Comparison of ENCODE assay signal across 17 cellular contexts in genomic region chr2:3703741-3704355, GRCh38. TPM values are rescaled to one million over a fixed set of nuclear protein-coding genes. Genes with fewer than 3 reads are reported as not detected.
DNase-seq lines count a peak whose midpoint lies in the region; ATAC-seq and TF ChIP-seq lines count a peak whose summit lies in the region.
"Had no signal": no experiment of that assay in that cellular context is flagged by ENCODE, and none has a peak within 500 bp of the region (broad histone marks: within the 10 kb centered on the region; RNA-seq: fewer than 3 reads in every experiment).

No MANE protein-coding gene starts in this region.

- ATAC-seq in SK-N-SH treated with all-trans-retinoic acid at 6 μM for 48 hours = no peak; the same call in 2 of the 3 replicates
- ATAC-seq in foreskin keratinocyte = peak; percentile 52
- ATAC-seq: activated naive CD4-positive, alpha-beta T cell treated with anti-CD3 and anti-CD28 coated beads, Interleukin-2, amount 50 U/mL, for 72 hours; Panc1 had no signal

- no peak overlapping the region for H2AFZ ChIP-seq in SK-N-SH (ENCODE audit: low read depth)

- H3K9me3 Mint-ChIP-seq in activated CD4-positive, alpha-beta T cell treated with anti-CD3 and anti-CD28 coated beads, Interleukin-2, amount 10 ng/mL, durations not matched to agents 24 days and 14 days = no peaks in the 10 kb centered on the region
- H3K9me3 Mint-ChIP-seq: stimulated activated naive CD8-positive, alpha-beta T cell treated with anti-CD3 and anti-CD28 coated beads, Interleukin-15, Interleukin-2, amounts not matched to agents 100 ng/mL and 50 ng/mL, for 24 hours had no signal

- H4K20me1 ChIP-seq in SK-N-SH (ENCODE audit: insufficient read depth) = no peaks in the 10 kb centered on the region

- H3K9me3 ChIP-seq in SK-N-SH (no peaks in the 10 kb centered on the region), suprapubic skin (no peaks in the 10 kb centered on the region)
- H3K9me3 ChIP-seq: heart left ventricle had no signal

- no peak overlapping the region for H3K4me2 ChIP-seq in SK-N-SH

- no peak overlapping the region for H3K4me3 Mint-ChIP-seq in activated CD4-positive, alpha-beta T cell treated with anti-CD3 and anti-CD28 coated beads, Interleukin-2, amount 10 ng/mL, durations not matched to agents 24 days and 14 days
- H3K4me3 Mint-ChIP-seq: CD4-positive, CD25-positive, alpha-beta regulatory T cell; stimulated activated naive CD8-positive, alpha-beta T cell treated with anti-CD3 and anti-CD28 coated beads, Interleukin-15, Interleukin-2, amounts not matched to agents 100 ng/mL and 50 ng/mL, for 24 hours had no signal

- no peak overlapping the region for H3K27ac ChIP-seq in SK-N-SH (ENCODE audit: low read depth in 2 of 2, low read length in 1 of 2)
- no peak overlapping the region for H3K27ac ChIP-seq in foreskin keratinocyte
- H3K27ac ChIP-seq in suprapubic skin = no peak overlapping the region
- H3K27ac ChIP-seq: heart left ventricle had no signal

- POLR2A ChIA-PET in SK-N-SH (lab: Yijun Ruan, JAX) = no interaction called here

- no peaks in the 10 kb centered on the region for H3K27me3 ChIP-seq in SK-N-SH (ENCODE audit: insufficient read depth)
- peaks cover 83% of the 10 kb centered on the region for H3K27me3 ChIP-seq in foreskin keratinocyte
- peaks cover 41% of the 10 kb centered on the region for H3K27me3 ChIP-seq in suprapubic skin

- H3K9me2 ChIP-seq in SK-N-SH = no peaks in the 10 kb centered on the region

- peak; percentile 86 for DNase-seq in SK-N-SH
- DNase-seq in NCI-H2227 (lab: John Stamatoyannopoulos, UW; ENCODE audit: unreplicated experiment) = peak; percentile 62
- no peak for DNase-seq in foreskin keratinocyte
- DNase-seq in suprapubic skin (ENCODE audit: low spot score in 2 of 2) = no peak
- no peak for DNase-seq in activated CD4-positive, alpha-beta T cell treated with anti-CD3 and anti-CD28 coated beads, Interleukin-2, amount 10 ng/mL, durations not matched to agents 24 days and 14 days
- DNase-seq in mesenteric fat pad (ENCODE audit: low spot score) = no peak
- no peak for DNase-seq in GM13976 (ENCODE audit: low spot score)
- DNase-seq: activated CD4-positive, alpha-beta T cell treated with anti-CD3 and anti-CD28 coated beads for 4 hours; CD4-positive, CD25-positive, alpha-beta regulatory T cell; heart left ventricle; NCI-H2029 treated with DMSO at 0.1 percent for 48 hours had no signal

- TF ChIP-seq RAD21 in SK-N-SH (IDR thresholded peaks at IDR 0.05; ENCODE audit: low read length) = no peak

- TF ChIP-seq EP300 in SK-N-SH (IDR thresholded peaks at IDR 0.05; ENCODE audit: borderline replicate concordance in 1 of 2, low read depth in 1 of 2, low read length in 1 of 2) (no peak), suprapubic skin (IDR thresholded peaks at IDR 0.05) (no peak)

- H3K36me3 Mint-ChIP-seq in activated CD4-positive, alpha-beta T cell treated with anti-CD3 and anti-CD28 coated beads, Interleukin-2, amount 10 ng/mL, durations not matched to agents 24 days and 14 days (ENCODE audit: low read depth) = no peaks in the 10 kb centered on the region
- H3K36me3 Mint-ChIP-seq: CD4-positive, CD25-positive, alpha-beta regulatory T cell had no signal

- in situ Hi-C loops in GM13976 (cut with MboI; ENCODE audit: low sequenced_read_pairs, unreplicated experiment) = no loop called here

- H3K27me3 Mint-ChIP-seq in activated CD4-positive, alpha-beta T cell treated with anti-CD3 and anti-CD28 coated beads, Interleukin-2, amount 10 ng/mL, durations not matched to agents 24 days and 14 days = peaks cover 27% of the 10 kb centered on the region

- no peak for TF ChIP-seq POLR2A in suprapubic skin (IDR thresholded peaks at IDR 0.05)

- H3K4me1 Mint-ChIP-seq in activated CD4-positive, alpha-beta T cell treated with anti-CD3 and anti-CD28 coated beads, Interleukin-2, amount 10 ng/mL, durations not matched to agents 24 days and 14 days = no peaks in the 10 kb centered on the region

- peaks cover 5% of the 10 kb centered on the region for H3F3A ChIP-seq in SK-N-SH (replicated peaks; ENCODE audit: insufficient read depth)

- WGBS in SK-N-SH (ENCODE audit: low lambda C conversion rate) = 13% methylated on average over 32 of the region's 75 CpGs
- 11% methylated on average over 14 of the region's 75 CpGs for WGBS in suprapubic skin

- intact Hi-C loops in activated CD4-positive, alpha-beta T cell treated with anti-CD3 and anti-CD28 coated beads, Interleukin-2, amount 10 ng/mL, durations not matched to agents 24 days and 14 days (cut with micrococcal nuclease) = no loop called here

- H3K4me3 ChIP-seq in SK-N-SH (ENCODE audit: low read depth in 2 of 2, low read length in 1 of 2) (peak overlapping the region in 1 of 2 experiments; percentile 33; a peak in 1 of 4 replicates), suprapubic skin (peak overlapping the region; percentile 24)

- no peaks in the 10 kb centered on the region for H3K79me2 ChIP-seq in SK-N-SH (ENCODE audit: insufficient read depth)

- H3K4me1 ChIP-seq in SK-N-SH (ENCODE audit: control insufficient read depth in 1 of 2, insufficient read depth in 2 of 2, low read depth in 1 of 2, low read length in 1 of 2) (peaks cover 5 to 6% of the 10 kb centered on the region in 2 experiments; a peak in 2 of 4 replicates), foreskin keratinocyte (no peaks in the 10 kb centered on the region), suprapubic skin (peaks cover 10% of the 10 kb centered on the region)

- CTCF ChIA-PET in SK-N-SH (lab: Yijun Ruan, JAX) = interaction anchor here (1.2 to 1.6 kb wide), 3 partner anchors 24 to 77 kb away, joined by 3 to 4 read pairs (median 4); no protein-coding TSS in a partner anchor

- no peak overlapping the region for H3K27ac Mint-ChIP-seq in activated CD4-positive, alpha-beta T cell treated with anti-CD3 and anti-CD28 coated beads, Interleukin-2, amount 10 ng/mL, durations not matched to agents 24 days and 14 days
- H3K27ac Mint-ChIP-seq: activated naive CD4-positive, alpha-beta T cell treated with anti-CD3 and anti-CD28 coated beads, Interleukin-2, amount 50 U/mL, for 72 hours; CD4-positive, CD25-positive, alpha-beta regulatory T cell; stimulated activated naive CD8-positive, alpha-beta T cell treated with anti-CD3 and anti-CD28 coated beads, Interleukin-15, Interleukin-2, amounts not matched to agents 100 ng/mL and 50 ng/mL, for 24 hours had no signal

- no peak overlapping the region for H3K9ac ChIP-seq in SK-N-SH

- TF ChIP-seq CTCF in SK-N-SH (IDR thresholded peaks at IDR 0.05) (no peak), foreskin keratinocyte (conservative IDR thresholded peaks at IDR 0.05) (no peak), suprapubic skin (IDR thresholded peaks at IDR 0.05) (no peak), GM13976 (IDR thresholded peaks at IDR 0.05; ENCODE audit: borderline replicate concordance, control extremely low read depth, extremely low read depth, insufficient read depth, missing control alignments) (no peak)

- no peaks in the 10 kb centered on the region for H3K36me3 ChIP-seq in SK-N-SH (replicated peaks in 1 of 2; ENCODE audit: control insufficient read depth in 1 of 2, insufficient read depth in 2 of 2, low read length in 1 of 2)
- H3K36me3 ChIP-seq in suprapubic skin = no peaks in the 10 kb centered on the region
- H3K36me3 ChIP-seq: heart left ventricle had no signal

TF ChIP-seq in SK-N-SH, 30 proteins besides CTCF, POLR2A, EP300 and RAD21:
- no peak for TF ChIP-seq MAX (IDR thresholded peaks at IDR 0.05; ENCODE audit: low read depth)

TF ChIP-seq in SK-N-SH treated with all-trans-retinoic acid at 6 μM for 48 hours, 23 proteins besides CTCF, POLR2A, EP300 and RAD21 (continues in another document):
- TF ChIP-seq GLIS3 (CRISPR knock-in tag; IDR thresholded peaks at IDR 0.05) = no peak
- no peak for TF ChIP-seq CSRNP3 (CRISPR knock-in tag; IDR thresholded peaks at IDR 0.05)

RNA-seq across cellular contexts. Expression of gene DCDC2C, which starts 0.5 kb away (rescaled TPM):
- polyA plus RNA-seq in SK-N-SH (2012; rRNA removed) (not detected in 2 replicates), foreskin keratinocyte (not detected in 2 replicates)
- polyA plus RNA-seq in SK-N-SH (2012; cell fraction: cytosol; rRNA removed) = not detected in 2 replicates
- polyA plus RNA-seq in SK-N-SH (2012; cell fraction: nucleus; rRNA removed) = not detected in 2 replicates
- total RNA-seq in foreskin keratinocyte (not detected in 2 replicates), suprapubic skin (1 to 10 TPM in 1 of 4 donors, not detected in 3; 1.0 TPM), mesenteric fat pad (not detected)
- total RNA-seq in activated CD4-positive, alpha-beta T cell treated with anti-CD3 and anti-CD28 coated beads, Interleukin-2, amount 10 ng/mL, durations not matched to agents 24 days and 14 days = not detected in 2 replicates
- total RNA-seq: activated naive CD4-positive, alpha-beta T cell treated with anti-CD3 and anti-CD28 coated beads, Interleukin-2, amount 50 U/mL, for 72 hours; CD4-positive, CD25-positive, alpha-beta regulatory T cell; Daoy; heart left ventricle had no signal
- polyA plus RNA-seq: CD4-positive, CD25-positive, alpha-beta regulatory T cell; heart left ventricle; neural cell had no signal

RNA-seq across cellular contexts. Expression of gene ALLC, which starts 45.8 kb away (rescaled TPM):
- polyA plus RNA-seq in SK-N-SH (2012; rRNA removed) (0.08 TPM in 1 of 2 replicates, not detected in the other), foreskin keratinocyte (not detected in 2 replicates)
- 0.05 TPM in 1 of 2 replicates, not detected in the other for polyA plus RNA-seq in SK-N-SH (2012; cell fraction: cytosol; rRNA removed)
- polyA plus RNA-seq in SK-N-SH (2012; cell fraction: nucleus; rRNA removed) = 0.19 and 0.27 TPM in 2 replicates
- total RNA-seq in foreskin keratinocyte (not detected in 2 replicates), suprapubic skin (not detected), mesenteric fat pad (not detected)
- total RNA-seq in activated CD4-positive, alpha-beta T cell treated with anti-CD3 and anti-CD28 coated beads, Interleukin-2, amount 10 ng/mL, durations not matched to agents 24 days and 14 days = not detected in 2 replicates
- total RNA-seq: activated naive CD4-positive, alpha-beta T cell treated with anti-CD3 and anti-CD28 coated beads, Interleukin-2, amount 50 U/mL, for 72 hours; CD4-positive, CD25-positive, alpha-beta regulatory T cell; heart left ventricle had no signal
- polyA plus RNA-seq: CD4-positive, CD25-positive, alpha-beta regulatory T cell; heart left ventricle had no signal

Comparison
In these comparisons a context has a peak if more than half of its experiments do, and no peak if none do; other contexts are left out.
1. DNase-seq: peak in SK-N-SH (single experiment) and NCI-H2227 (single experiment); none in foreskin keratinocyte (0 of 2), suprapubic skin (0 of 2), activated CD4-positive, alpha-beta T cell treated with anti-CD3 and anti-CD28 coated beads, Interleukin-2, amount 10 ng/mL, durations not matched to agents 24 days and 14 days (single experiment), mesenteric fat pad (single experiment) and GM13976 (single experiment).